In genomic region chr6:86306210-86306609, GRCh38 we compare ENCODE assay signal across 29 cellular contexts.
"Had no signal": no experiment of that assay in that cellular context is flagged by ENCODE, and none has a peak within 500 bp of the region (broad histone marks: within the 10 kb centered on the region; RNA-seq: fewer than 3 reads in every experiment).

No MANE protein-coding gene starts in this region.

- H3K9me3 ChIP-seq: ovary, psoas muscle, right lobe of liver, sigmoid colon, testis, vagina had no signal

- H2AFZ ChIP-seq: parathyroid adenoma had no signal

- H3K4me3 Mint-ChIP-seq: naive thymus-derived CD4-positive, alpha-beta T cell; natural killer cell; nephron; neural crest cell; stimulated activated memory B cell treated with anti-CD40 and anti-IgM and Interleukin-4, amounts not matched to agents 10 μg/mL and 1 μg/mL and 100 μg/mL, for 72 hours; stimulated activated naive CD8-positive, alpha-beta T cell treated with anti-CD3 and anti-CD28 coated beads, Interleukin-15, amount 100 ng/mL, for 72 hours had no signal

- H3K9ac ChIP-seq: parathyroid adenoma had no signal

- H3K27ac Mint-ChIP-seq: naive thymus-derived CD4-positive, alpha-beta T cell; natural killer cell; nephron; progenitor cell of endocrine pancreas; stimulated activated memory B cell treated with anti-CD40 and anti-IgM and Interleukin-4, amounts not matched to agents 10 μg/mL and 1 μg/mL and 100 μg/mL, for 72 hours; stimulated activated naive CD8-positive, alpha-beta T cell treated with anti-CD3 and anti-CD28 coated beads, Interleukin-15, amount 100 ng/mL, for 72 hours had no signal

- H3K4me1 Mint-ChIP-seq: naive thymus-derived CD4-positive, alpha-beta T cell; natural killer cell; nephron; neural crest cell; stimulated activated memory B cell treated with anti-CD40 and anti-IgM and Interleukin-4, amounts not matched to agents 10 μg/mL and 1 μg/mL and 100 μg/mL, for 72 hours; stimulated activated naive CD8-positive, alpha-beta T cell treated with anti-CD3 and anti-CD28 coated beads, Interleukin-15, amount 100 ng/mL, for 72 hours had no signal

- H3K4me1 ChIP-seq: parathyroid adenoma, psoas muscle, right lobe of liver, sigmoid colon, suprapubic skin, testis, tibial artery, upper lobe of left lung, vagina had no signal

- H3K4me3 ChIP-seq: ovary, psoas muscle, right lobe of liver, sigmoid colon, suprapubic skin, testis, tibial artery, upper lobe of left lung, vagina had no signal

- H3K27ac ChIP-seq: ovary, parathyroid adenoma, psoas muscle, right lobe of liver, sigmoid colon, suprapubic skin, testis, tibial artery, upper lobe of left lung, vagina had no signal

- DNase-seq: naive thymus-derived CD4-positive, alpha-beta T cell; natural killer cell; occipital lobe; ovary; psoas muscle; right cardiac atrium; right lobe of liver; sigmoid colon; small intestine; stimulated activated CD4-positive, alpha-beta T cell treated with anti-CD3 and anti-CD28 coated beads, Interleukin-12 subunit alpha, Interleukin-12 subunit beta, amount 100 ng/mL, for 4 hours; stimulated activated CD4-positive, alpha-beta T cell treated with anti-CD3 and anti-CD28 coated beads, Interleukin-1b, Interleukin-23, amount 100 ng/mL, for 48 hours; stimulated activated CD4-positive, alpha-beta T cell treated with anti-CD3 and anti-CD28 coated beads, Interleukin-4, amount 100 ng/mL, for 1 hour; stimulated activated CD4-positive, alpha-beta T cell treated with anti-CD3 and anti-CD28 coated beads, Interleukin-4, amount 100 ng/mL, for 4 hours; stimulated activated CD8-positive, alpha-beta memory T cell treated with anti-CD3 and anti-CD28 coated beads, Interleukin-4, amount 100 ng/mL, for 48 hours; stimulated activated naive CD4-positive, alpha-beta T cell; stimulated activated naive CD8-positive, alpha-beta T cell treated with anti-CD3 and anti-CD28 coated beads, Interleukin-15, amount 100 ng/mL, for 72 hours; stimulated activated naive CD8-positive, alpha-beta T cell treated with anti-CD3 and anti-CD28 coated beads, Interleukin-15, Interleukin-2, amounts not matched to agents 100 U/mL and 50 U/mL, for 24 hours; substantia nigra; testis; tibial artery; trophoblast cell; upper lobe of left lung had no signal

- H3K27me3 ChIP-seq: ovary, right lobe of liver, sigmoid colon, suprapubic skin, testis, tibial artery, upper lobe of left lung, vagina had no signal

- H3K36me3 ChIP-seq: ovary, right lobe of liver, sigmoid colon, suprapubic skin, tibial artery, upper lobe of left lung, vagina had no signal

- H3K27me3 Mint-ChIP-seq: naive thymus-derived CD4-positive, alpha-beta T cell; progenitor cell of endocrine pancreas; stimulated activated memory B cell treated with anti-CD40 and anti-IgM and Interleukin-4, amounts not matched to agents 10 μg/mL and 1 μg/mL and 100 μg/mL, for 72 hours had no signal

- H3K79me2 ChIP-seq: parathyroid adenoma had no signal

- H3K36me3 Mint-ChIP-seq: natural killer cell; stimulated activated memory B cell treated with anti-CD40 and anti-IgM and Interleukin-4, amounts not matched to agents 10 μg/mL and 1 μg/mL and 100 μg/mL, for 72 hours had no signal
